31 cellular contexts compared by ENCODE assay signal in the genomic region with DNA sequence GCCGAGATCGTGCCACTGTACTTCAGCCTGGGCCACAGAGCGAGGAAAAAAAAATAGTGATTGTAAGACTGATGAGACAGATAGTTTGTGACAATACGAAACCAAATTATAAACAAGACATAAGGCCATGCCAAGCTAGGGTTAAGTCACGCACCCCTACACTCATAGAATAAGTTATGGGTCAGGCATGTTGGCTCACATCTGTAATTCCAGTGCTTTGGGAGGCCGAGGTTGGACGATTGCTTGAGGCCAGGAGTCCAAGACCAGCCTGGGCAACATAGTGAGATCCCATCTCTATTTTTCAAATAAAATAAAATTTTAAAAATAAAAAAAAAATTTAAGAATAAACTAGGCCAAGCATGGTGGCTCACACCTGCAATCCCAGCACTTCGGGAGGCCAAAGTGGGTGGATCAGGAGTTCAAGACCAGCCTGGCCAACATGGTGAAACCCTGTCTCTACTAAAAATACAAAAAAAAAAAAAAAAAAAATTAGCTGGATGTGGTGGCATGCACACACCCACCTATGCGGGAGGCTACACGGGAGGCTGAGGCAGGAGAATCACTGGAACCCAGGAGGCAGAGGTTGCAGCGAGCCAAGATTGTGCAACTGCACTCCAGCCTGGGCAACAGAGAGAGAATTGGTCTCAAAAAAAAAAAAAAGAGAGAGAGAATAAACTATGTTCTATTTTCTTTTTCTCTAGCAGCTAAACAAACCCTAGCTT. TPM values are rescaled to one million over a fixed set of nuclear protein-coding genes. Genes with fewer than 3 reads are reported as not detected.
"Had no signal": no experiment of that assay in that cellular context is flagged by ENCODE, and none has a peak within 500 bp of the region (broad histone marks: within the 10 kb centered on the region; RNA-seq: fewer than 3 reads in every experiment).

No MANE protein-coding gene starts in this region.

- H3K4me3 ChIP-seq: gastroesophageal sphincter, pancreas, prostate gland, sigmoid colon, stomach, tibial artery, upper lobe of right lung had no signal

- H3K4me3 Mint-ChIP-seq: activated CD4-positive, alpha-beta memory T cell treated with anti-CD3 and anti-CD28 coated beads for 36 hours; activated CD4-positive, alpha-beta T cell treated with anti-CD3 and anti-CD28 coated beads, Interleukin-2, amount 10 ng/mL, durations not matched to agents 24 days and 14 days; activated naive CD8-positive, alpha-beta T cell treated with anti-CD3 and anti-CD28 coated beads, Interleukin-2, amount 50 U/mL, for 24 hours; activated T-cell treated with anti-CD3 and anti-CD28 coated beads, Interleukin-2, amount 50 U/mL, for 4 hours; activated T-helper 17 cell treated with anti-CD3 and anti-CD28 coated beads, Interleukin-2, amount 50 U/mL, for 72 hours; stimulated activated naive B cell treated with anti-CD40 and anti-IgM and Interleukin-4, amounts not matched to agents 10 μg/mL and 1 μg/mL and 100 μg/mL, for 72 hours; T-helper 2 cell treated with Interferon-gamma antibody and Interleukin-4, amounts not matched to agents 5 μg/mL and 100 μg/mL, for 36 hours had no signal

- H3K27ac Mint-ChIP-seq: activated CD4-positive, alpha-beta memory T cell treated with anti-CD3 and anti-CD28 coated beads for 36 hours; activated CD4-positive, alpha-beta T cell treated with anti-CD3 and anti-CD28 coated beads, Interleukin-2, amount 10 ng/mL, durations not matched to agents 24 days and 14 days; activated naive CD8-positive, alpha-beta T cell treated with anti-CD3 and anti-CD28 coated beads, Interleukin-2, amount 50 U/mL, for 24 hours; activated T-helper 17 cell treated with anti-CD3 and anti-CD28 coated beads, Interleukin-2, amount 50 U/mL, for 72 hours; T-helper 2 cell treated with Interferon-gamma antibody and Interleukin-4, amounts not matched to agents 5 μg/mL and 100 μg/mL, for 36 hours had no signal

- H3K27me3 ChIP-seq: gastroesophageal sphincter, pancreas, sigmoid colon, stomach, tibial artery, upper lobe of right lung had no signal

- ATAC-seq: activated naive CD8-positive, alpha-beta T cell treated with anti-CD3 and anti-CD28 coated beads, Interleukin-2, amount 50 U/mL, for 24 hours; activated T-cell treated with anti-CD3 and anti-CD28 coated beads, Interleukin-2, amount 50 U/mL, for 4 hours; gastroesophageal sphincter; left colon; naive thymus-derived CD4-positive, alpha-beta T cell; pancreas had no signal

- H3K9me3 ChIP-seq: gastroesophageal sphincter, pancreas, prostate gland, sigmoid colon, stomach, tibial artery, upper lobe of right lung had no signal

- H3K36me3 ChIP-seq: gastroesophageal sphincter, pancreas, prostate gland, sigmoid colon, stomach, tibial artery, upper lobe of right lung had no signal

- FAIRE-seq: endothelial cell of umbilical vein, keratinocyte, pancreas, small intestine had no signal

- H3K27ac ChIP-seq: gastroesophageal sphincter, pancreas, prostate gland, sigmoid colon, stomach, tibial artery, upper lobe of right lung had no signal

- H3K27me3 Mint-ChIP-seq: activated CD4-positive, alpha-beta memory T cell treated with anti-CD3 and anti-CD28 coated beads for 36 hours; activated CD4-positive, alpha-beta T cell treated with anti-CD3 and anti-CD28 coated beads, Interleukin-2, amount 10 ng/mL, durations not matched to agents 24 days and 14 days; activated naive CD8-positive, alpha-beta T cell treated with anti-CD3 and anti-CD28 coated beads, Interleukin-2, amount 50 U/mL, for 24 hours; activated T-helper 17 cell treated with anti-CD3 and anti-CD28 coated beads, Interleukin-2, amount 50 U/mL, for 72 hours had no signal

- DNase-seq: activated CD4-positive, alpha-beta memory T cell treated with anti-CD3 and anti-CD28 coated beads for 36 hours; activated CD4-positive, alpha-beta T cell treated with anti-CD3 and anti-CD28 coated beads, Interleukin-2, amount 10 ng/mL, durations not matched to agents 24 days and 14 days; activated CD4-positive, CD25-positive, alpha-beta regulatory T cell treated with anti-CD3 and anti-CD28 coated beads, Interleukin-2, amount 50 U/mL, for 72 hours; activated gamma-delta T cell treated with Interleukin-2 at 50 U/mL for 16 hours; activated naive CD4-positive, alpha-beta T cell treated with anti-CD3 and anti-CD28 coated beads, Interleukin-2, amount 50 U/mL, for 16 hours; activated naive CD8-positive, alpha-beta T cell treated with anti-CD3 and anti-CD28 coated beads, Interleukin-2, amount 50 U/mL, for 24 hours; activated T-cell treated with anti-CD3 and anti-CD28 coated beads, Interleukin-2, amount 50 U/mL, for 4 hours; amygdala; caudate nucleus; hippocampal formation; left colon; midbrain; naive thymus-derived CD4-positive, alpha-beta T cell; nucleus accumbens; pancreas; retina; sigmoid colon; small intestine; stimulated activated CD4-positive, alpha-beta T cell treated with anti-CD3 and anti-CD28 coated beads, Interleukin-4, amount 100 ng/mL, for 24 hours; stimulated activated naive B cell treated with anti-CD40 and anti-IgM and Interleukin-4, amounts not matched to agents 10 μg/mL and 1 μg/mL and 100 μg/mL, for 72 hours; stomach; tibial artery; upper lobe of right lung had no signal

- H3K4me1 ChIP-seq: gastroesophageal sphincter, pancreas, prostate gland, sigmoid colon, stomach, tibial artery, upper lobe of right lung had no signal

- H3K9me3 Mint-ChIP-seq: activated CD4-positive, alpha-beta memory T cell treated with anti-CD3 and anti-CD28 coated beads for 36 hours; activated CD4-positive, alpha-beta T cell treated with anti-CD3 and anti-CD28 coated beads, Interleukin-2, amount 10 ng/mL, durations not matched to agents 24 days and 14 days; activated naive CD8-positive, alpha-beta T cell treated with anti-CD3 and anti-CD28 coated beads, Interleukin-2, amount 50 U/mL, for 24 hours; activated T-cell treated with anti-CD3 and anti-CD28 coated beads, Interleukin-2, amount 50 U/mL, for 4 hours; activated T-helper 17 cell treated with anti-CD3 and anti-CD28 coated beads, Interleukin-2, amount 50 U/mL, for 72 hours; stimulated activated naive B cell treated with anti-CD40 and anti-IgM and Interleukin-4, amounts not matched to agents 10 μg/mL and 1 μg/mL and 100 μg/mL, for 72 hours; T-helper 2 cell treated with Interferon-gamma antibody and Interleukin-4, amounts not matched to agents 5 μg/mL and 100 μg/mL, for 36 hours had no signal

- H3K36me3 Mint-ChIP-seq: activated CD4-positive, alpha-beta memory T cell treated with anti-CD3 and anti-CD28 coated beads for 36 hours; naive thymus-derived CD4-positive, alpha-beta T cell; stimulated activated naive B cell treated with anti-CD40 and anti-IgM and Interleukin-4, amounts not matched to agents 10 μg/mL and 1 μg/mL and 100 μg/mL, for 72 hours had no signal

RNA-seq across cellular contexts. Expression of a gene that starts 50.1 kb away (rescaled TPM):
- total RNA-seq: activated CD4-positive, alpha-beta T cell treated with anti-CD3 and anti-CD28 coated beads, Interleukin-2, amount 10 ng/mL, durations not matched to agents 24 days and 14 days; activated CD8-positive, alpha-beta memory T cell treated with anti-CD3 and anti-CD28 coated beads for 36 hours had no signal
- polyA plus RNA-seq: naive thymus-derived CD4-positive, alpha-beta T cell; neural cell had no signal
